8 cellular contexts compared by ENCODE assay signal in genomic region chr21:38660333-38661295, GRCh38.
DNase-seq lines count a peak whose midpoint lies in the region; ATAC-seq and TF ChIP-seq lines count a peak whose summit lies in the region.

No MANE protein-coding gene starts in this region.

- H3K27ac ChIP-seq in brain microvascular endothelial cell = no peak overlapping the region
- H3K27ac ChIP-seq in lower lobe of right lung = peak overlapping the region; percentile 44

- H3K4me1 ChIP-seq in lower lobe of right lung = peaks cover 17% of the 10 kb centered on the region

- peak overlapping the region; percentile 45 for H3K4me3 ChIP-seq in brain microvascular endothelial cell (ENCODE audit: low read depth, low read length)
- H3K4me3 ChIP-seq in lower lobe of right lung = peak overlapping the region; percentile 61

- intact Hi-C loops in lower lobe of right lung (cut with DNase I) = no loop called here

- no peak overlapping the region for H3K27ac Mint-ChIP-seq in activated CD8-positive, alpha-beta memory T cell treated with anti-CD3 and anti-CD28 coated beads, Interleukin-2, amount 10 ng/mL, durations not matched to agents 7 days and 5 days
- H3K27ac Mint-ChIP-seq in type B pancreatic cell = no peak overlapping the region

- TF ChIP-seq CTCF in brain microvascular endothelial cell (IDR thresholded peaks at IDR 0.05; ENCODE audit: low read depth, low read length, missing control alignments) = no peak
- TF ChIP-seq CTCF in lower lobe of right lung (IDR thresholded peaks at IDR 0.05) = no peak
- no peak for TF ChIP-seq CTCF in type B pancreatic cell (conservative IDR thresholded peaks at IDR 0.05)

- peaks cover 65% of the 10 kb centered on the region for H3K27me3 Mint-ChIP-seq in activated CD8-positive, alpha-beta memory T cell treated with anti-CD3 and anti-CD28 coated beads, Interleukin-2, amount 10 ng/mL, durations not matched to agents 7 days and 5 days
- peaks cover 83% of the 10 kb centered on the region for H3K27me3 Mint-ChIP-seq in type B pancreatic cell

- in situ Hi-C loops in brain microvascular endothelial cell (cut with HindIII; ENCODE audit: low pct_ligation_motif_present, low sequenced_read_pairs) = no loop called here

- no peaks in the 10 kb centered on the region for H3K9me3 Mint-ChIP-seq in activated CD8-positive, alpha-beta memory T cell treated with anti-CD3 and anti-CD28 coated beads, Interleukin-2, amount 10 ng/mL, durations not matched to agents 7 days and 5 days (ENCODE audit: low read depth)
- peaks cover 3% of the 10 kb centered on the region for H3K9me3 Mint-ChIP-seq in type B pancreatic cell

- H3K36me3 ChIP-seq in brain microvascular endothelial cell (replicated peaks) = no peaks in the 10 kb centered on the region
- H3K36me3 ChIP-seq in lower lobe of right lung = no peaks in the 10 kb centered on the region

- no peaks in the 10 kb centered on the region for H3K9me3 ChIP-seq in lower lobe of right lung

- peaks cover 11% of the 10 kb centered on the region for H3K4me1 Mint-ChIP-seq in activated CD8-positive, alpha-beta memory T cell treated with anti-CD3 and anti-CD28 coated beads, Interleukin-2, amount 10 ng/mL, durations not matched to agents 7 days and 5 days
- H3K4me1 Mint-ChIP-seq in type B pancreatic cell (ENCODE audit: unreplicated experiment) = peaks cover 13% of the 10 kb centered on the region

- H3K4me3 Mint-ChIP-seq in activated CD8-positive, alpha-beta memory T cell treated with anti-CD3 and anti-CD28 coated beads, Interleukin-2, amount 10 ng/mL, durations not matched to agents 7 days and 5 days = peak overlapping the region; percentile 26
- peak overlapping the region; percentile 89 for H3K4me3 Mint-ChIP-seq in type B pancreatic cell

- H3K27me3 ChIP-seq in brain microvascular endothelial cell (replicated peaks) = peaks cover 65% of the 10 kb centered on the region
- peaks cover 47% of the 10 kb centered on the region for H3K27me3 ChIP-seq in lower lobe of right lung (ENCODE audit: low read depth)

- no peak for ATAC-seq in activated CD8-positive, alpha-beta memory T cell treated with anti-CD3 and anti-CD28 coated beads, Interleukin-2, amount 10 ng/mL, durations not matched to agents 7 days and 5 days
- ATAC-seq in lower lobe of right lung = peak; percentile 62 to 68
- ATAC-seq in GM18517 (IDR thresholded peaks at IDR 0.05; ENCODE audit: unreplicated experiment) = no peak
- no peak for ATAC-seq in GM18870 (IDR thresholded peaks at IDR 0.05; ENCODE audit: unreplicated experiment)

- CTCF ChIA-PET in activated CD8-positive, alpha-beta memory T cell treated with anti-CD3 and anti-CD28 coated beads, Interleukin-2, amount 10 ng/mL, durations not matched to agents 7 days and 5 days (lab: Charles Lee) = no interaction called here

- no peak for DNase-seq in activated CD8-positive, alpha-beta memory T cell treated with anti-CD3 and anti-CD28 coated beads, Interleukin-2, amount 10 ng/mL, durations not matched to agents 7 days and 5 days
- DNase-seq in activated CD8-positive, alpha-beta memory T cell treated with anti-CD3 and anti-CD28 coated beads for 24 hours = no peak
- DNase-seq in brain microvascular endothelial cell (no peak), lower lobe of right lung (peak; percentile 53), type B pancreatic cell (ENCODE audit: extremely low spot score, unreplicated experiment) (no peak), 8988T (no peak)

- H3K36me3 Mint-ChIP-seq in activated CD8-positive, alpha-beta memory T cell treated with anti-CD3 and anti-CD28 coated beads, Interleukin-2, amount 10 ng/mL, durations not matched to agents 7 days and 5 days = peaks cover 2% of the 10 kb centered on the region
- H3K36me3 Mint-ChIP-seq in type B pancreatic cell = no peaks in the 10 kb centered on the region

Comparison
In these comparisons a context has a peak if more than half of its experiments do, and no peak if none do; other contexts are left out.
1. ATAC-seq: peak in lower lobe of right lung (2 of 2); none in activated CD8-positive, alpha-beta memory T cell treated with anti-CD3 and anti-CD28 coated beads, Interleukin-2, amount 10 ng/mL, durations not matched to agents 7 days and 5 days (single experiment), GM18517 (single experiment) and GM18870 (single experiment).